In genomic region chr16:10039220-10040096, GRCh38 we compare ENCODE assay signal across 9 cellular contexts.
DNase-seq lines count a peak whose midpoint lies in the region; ATAC-seq and TF ChIP-seq lines count a peak whose summit lies in the region.
"Had no signal": no experiment of that assay in that cellular context is flagged by ENCODE, and none has a peak within 500 bp of the region (broad histone marks: within the 10 kb centered on the region; RNA-seq: fewer than 3 reads in every experiment).

No MANE protein-coding gene starts in this region.

- H3K4me1 ChIP-seq in NT2/D1 (ENCODE audit: insufficient read depth, insufficient read length) (peaks cover 3% of the 10 kb centered on the region), heart left ventricle (peaks cover 0 to 8% (median 0%) of the 10 kb centered on the region in 12 donors)

- H3K27ac Mint-ChIP-seq in T-helper 17 cell: no peak overlapping the region

- no peak overlapping the region for H3K27ac ChIP-seq in heart left ventricle

- H3K4me3 ChIP-seq in NT2/D1 (ENCODE audit: insufficient read length, low read depth) (peak overlapping the region; percentile 45), heart left ventricle (peak overlapping the region in 9 of 12 donors; percentile 6 to 40 (median 23))

- H3K36me3 Mint-ChIP-seq in T-helper 17 cell (ENCODE audit: low read depth): no peaks in the 10 kb centered on the region

- WGBS in heart left ventricle, 4 donors: 9 to 20% (median 11%) methylated on average over 13 to 28 of the region's 28 CpGs

- ATAC-seq in heart left ventricle (peak in 3 of 4 donors; percentile 54 to 79 (median 69)), T-helper 17 cell (no peak), HG02870 (IDR thresholded peaks at IDR 0.05; ENCODE audit: unreplicated experiment) (no peak)

- peak overlapping the region; percentile 86 for H3K9ac ChIP-seq in NT2/D1 (ENCODE audit: insufficient read length, low read depth)

- intact Hi-C loops in heart left ventricle (cut with DNase I): loop anchor here in 4 of 10 donors (10.0 kb wide), 2 partner anchors 65 to 395 kb away; no protein-coding TSS in a partner anchor

- no peaks in the 10 kb centered on the region for H3K36me3 ChIP-seq in NT2/D1 (ENCODE audit: insufficient read depth, insufficient read length, low read length)
- no peaks in the 10 kb centered on the region for H3K36me3 ChIP-seq in heart left ventricle

- H3K27me3 Mint-ChIP-seq in T-helper 17 cell: no peaks in the 10 kb centered on the region

- no peaks in the 10 kb centered on the region for H3K9me3 ChIP-seq in NT2/D1 (ENCODE audit: insufficient read depth, low read length)
- peaks cover 0 to 5% (median 0%) of the 10 kb centered on the region in 12 donors for H3K9me3 ChIP-seq in heart left ventricle
- peaks cover 3% of the 10 kb centered on the region for H3K9me3 ChIP-seq in T-helper 17 cell (ENCODE audit: control insufficient read depth, low read length, poor library complexity, severe bottlenecking)

- no peaks in the 10 kb centered on the region for H3K27me3 ChIP-seq in NT2/D1 (ENCODE audit: insufficient read depth, insufficient read length)
- H3K27me3 ChIP-seq in heart left ventricle: peaks cover 0 to 29% (median 0%) of the 10 kb centered on the region in 9 donors

- no peaks in the 10 kb centered on the region for H3K4me1 Mint-ChIP-seq in T-helper 17 cell

- TF ChIP-seq POLR2A in heart left ventricle (IDR thresholded peaks at IDR 0.05): no peak

- H3K4me3 Mint-ChIP-seq in T-helper 17 cell: no peak overlapping the region

- peak in 10 of 12 donors; percentile 7 to 51 (median 30) for TF ChIP-seq CTCF in heart left ventricle (IDR thresholded peaks at IDR 0.05)

- DNase-seq in ELR (ENCODE audit: low read depth): peak; percentile 34
- DNase-seq in NT2/D1 (ENCODE audit: low read depth, low spot score): peak; percentile 49
- DNase-seq in heart left ventricle: peak in 3 of 5 donors; percentile 10 to 44 (median 37)
- DNase-seq in pons (ENCODE audit: low spot score): peak; percentile 87
- DNase-seq in SHP77 treated with DMSO at 0.1 percent for 48 hours (lab: John Stamatoyannopoulos, UW): no peak
- no peak for DNase-seq in T-helper 17 cell
- DNase-seq in NCI-H1105 treated with DMSO at 0.1 percent for 48 hours (lab: John Stamatoyannopoulos, UW): no peak
- DNase-seq: T1000 had no signal

Comparison
In these comparisons a context has a peak if more than half of its experiments do, and no peak if none do; other contexts are left out.
1. DNase-seq: peak in ELR (single experiment), NT2/D1 (single experiment), heart left ventricle (3 of 5) and pons (single experiment); none in SHP77 treated with DMSO at 0.1 percent for 48 hours (single experiment), T-helper 17 cell (0 of 3) and NCI-H1105 treated with DMSO at 0.1 percent for 48 hours (single experiment).
2. ATAC-seq: peak in heart left ventricle (3 of 4); none in T-helper 17 cell (single experiment) and HG02870 (single experiment).